Comparison of ENCODE assay signal across 19 cellular contexts in genomic region chr20:37145014-37145413, GRCh38. TPM values are rescaled to one million over a fixed set of nuclear protein-coding genes. Genes with fewer than 3 reads are reported as not detected.
DNase-seq lines count a peak whose midpoint lies in the region; ATAC-seq, FAIRE-seq and TF ChIP-seq lines count a peak whose summit lies in the region.
"Had no signal": no experiment of that assay in that cellular context is flagged by ENCODE, and none has a peak within 500 bp of the region (broad histone marks: within the 10 kb centered on the region; RNA-seq: fewer than 3 reads in every experiment).

No MANE protein-coding gene starts in this region.

- no peaks in the 10 kb centered on the region for H3K79me2 ChIP-seq in HepG2 (ENCODE audit: insufficient read depth, low read length)
- H3K79me2 ChIP-seq in OCI-LY7 (ENCODE audit: insufficient read depth, low read depth, low read length): no peaks in the 10 kb centered on the region

- TF ChIP-seq EP300 in HepG2 (IDR thresholded peaks at IDR 0.05; ENCODE audit: low read depth in 2 of 2, low read length in 2 of 2) (no peak), HepG2 (CRISPR knock-in tag; IDR thresholded peaks at IDR 0.05; ENCODE audit: borderline replicate concordance) (no peak)

- H3K27ac ChIP-seq in HepG2 (ENCODE audit: extremely low read length, insufficient read depth, low read length) (no peak overlapping the region), right lobe of liver (no peak overlapping the region), RWPE2 (ENCODE audit: poor library complexity, severe bottlenecking) (no peak overlapping the region), upper lobe of right lung (no peak overlapping the region), OCI-LY7 (ENCODE audit: low read depth, low read length, poor library complexity, severe bottlenecking) (no peak overlapping the region)
- H3K27ac ChIP-seq: A549 had no signal

- 77% methylated on average over 7 of the region's 7 CpGs for WGBS in HepG2 (ENCODE audit: low lambda C conversion rate)
- WGBS in right lobe of liver (ENCODE audit: insufficient coverage, low coverage, low lambda C conversion rate, missing lambda C conversion rate): 75% methylated on average over 6 of the region's 7 CpGs

- in situ Hi-C loops in HepG2 (cut with HindIII; ENCODE audit: extremely low pct_ligation_motif_present, low pct_unique_long_range_greater_than_20kb): no loop called here

- POLR2A ChIA-PET in HepG2 (lab: Yijun Ruan, JAX) (no interaction called here), OCI-LY7 (lab: Charles Lee) (interaction anchor here (0.6 to 1.1 kb wide), 4 partner anchors 9 to 328 kb away, joined by 3 to 6 read pairs (median 3); no protein-coding TSS in a partner anchor)

- H3K9me3 ChIP-seq in HepG2 (ENCODE audit: low read length) (no peaks in the 10 kb centered on the region), right lobe of liver (no peaks in the 10 kb centered on the region), RWPE2 (ENCODE audit: severe bottlenecking) (no peaks in the 10 kb centered on the region), upper lobe of right lung (no peaks in the 10 kb centered on the region), OCI-LY7 (ENCODE audit: low read length) (no peaks in the 10 kb centered on the region)
- H3K9me3 ChIP-seq: A549, MG63, SK-N-SH had no signal

- TF ChIP-seq POLR2A in HepG2 (IDR thresholded peaks at IDR 0.05; ENCODE audit: insufficient read depth in 1 of 2, low read depth in 2 of 2, low read length in 2 of 2) (no peak), right lobe of liver (IDR thresholded peaks at IDR 0.05) (no peak)

- H3K4me3 ChIP-seq in HepG2 (replicated peaks in 1 of 3; ENCODE audit: insufficient read depth in 1 of 3, low read depth in 2 of 3, low read length in 3 of 3) (no peak overlapping the region), right lobe of liver (no peak overlapping the region), RWPE2 (ENCODE audit: severe bottlenecking) (no peak overlapping the region), fibroblast of pulmonary artery (replicated peaks; ENCODE audit: low read depth, low read length) (no peak overlapping the region), upper lobe of right lung (no peak overlapping the region), OCI-LY7 (ENCODE audit: low read depth, low read length, poor library complexity, severe bottlenecking) (no peak overlapping the region)
- H3K4me3 ChIP-seq: A549, MG63 had no signal

- H3K4me2 ChIP-seq in HepG2 (ENCODE audit: low read depth, low read length): no peak overlapping the region
- H3K4me2 ChIP-seq in OCI-LY7 (ENCODE audit: low read length): no peak overlapping the region
- H3K4me2 ChIP-seq: A549, SK-N-SH had no signal

- no peaks in the 10 kb centered on the region for H3K9me2 ChIP-seq in OCI-LY7 (ENCODE audit: insufficient read depth, low read length)
- H3K9me2 ChIP-seq: SK-N-SH had no signal

- intact Hi-C loops in HepG2 (cut with micrococcal nuclease; ENCODE audit: unreplicated experiment) (no loop called here), right lobe of liver (cut with DNase I) (no loop called here), upper lobe of right lung (cut with DNase I) (no loop called here), OCI-LY7 (cut with micrococcal nuclease; ENCODE audit: unreplicated experiment) (no loop called here)

- ATAC-seq in HepG2 (no peak), right lobe of liver (no peak), RWPE2 (ENCODE audit: low read depth) (0 out of 3 replicates have a peak, but pooled peaks have one; percentile 10), upper lobe of right lung (peak; percentile 45)
- ATAC-seq: A549, Panc1, Right ventricle myocardium inferior had no signal

- H3K27me3 ChIP-seq in HepG2 (ENCODE audit: control insufficient read depth in 1 of 2, insufficient read depth in 2 of 2, low read length in 2 of 2): no peaks in the 10 kb centered on the region
- no peaks in the 10 kb centered on the region for H3K27me3 ChIP-seq in right lobe of liver
- no peaks in the 10 kb centered on the region for H3K27me3 ChIP-seq in RWPE2 (ENCODE audit: insufficient read depth, poor library complexity, severe bottlenecking)
- no peaks in the 10 kb centered on the region for H3K27me3 ChIP-seq in upper lobe of right lung
- H3K27me3 ChIP-seq: MG63 had no signal

- H2AFZ ChIP-seq in HepG2 (ENCODE audit: low read length): no peak overlapping the region
- no peak overlapping the region for H2AFZ ChIP-seq in OCI-LY7 (ENCODE audit: low read length)

- H3K9ac ChIP-seq in HepG2 (ENCODE audit: insufficient read depth, low read depth, low read length): no peak overlapping the region
- H3K9ac ChIP-seq: SK-N-SH had no signal

- TF ChIP-seq RAD21 in HepG2 (CRISPR knock-in tag; IDR thresholded peaks at IDR 0.05): no peak

- H4K20me1 ChIP-seq in HepG2 (ENCODE audit: insufficient read depth, low read length) (no peaks in the 10 kb centered on the region), OCI-LY7 (ENCODE audit: insufficient read depth, low read length) (no peaks in the 10 kb centered on the region)

- no peak for FAIRE-seq in HepG2 (lab: Jason Lieb, UNC)
- FAIRE-seq: A549, H1 had no signal

- no peak for TF ChIP-seq CTCF in HepG2 (CRISPR knock-in tag; IDR thresholded peaks at IDR 0.05)
- TF ChIP-seq CTCF in right lobe of liver (IDR thresholded peaks at IDR 0.05): no peak
- no peak for TF ChIP-seq CTCF in RWPE2 (IDR thresholded peaks at IDR 0.05; ENCODE audit: poor library complexity, severe bottlenecking)
- no peak for TF ChIP-seq CTCF in fibroblast of pulmonary artery (IDR thresholded peaks at IDR 0.05; ENCODE audit: low read length, missing control alignments)
- no peak for TF ChIP-seq CTCF in upper lobe of right lung (IDR thresholded peaks at IDR 0.05)
- no peak for TF ChIP-seq CTCF in OCI-LY7 (conservative IDR thresholded peaks at IDR 0.05; ENCODE audit: low read length)

- H3K36me3 ChIP-seq in HepG2 (replicated peaks in 1 of 2; ENCODE audit: control insufficient read depth in 1 of 2, insufficient read depth in 2 of 2, low read length in 2 of 2) (no peaks in the 10 kb centered on the region), right lobe of liver (no peaks in the 10 kb centered on the region), RWPE2 (ENCODE audit: low read depth) (no peaks in the 10 kb centered on the region), upper lobe of right lung (no peaks in the 10 kb centered on the region), OCI-LY7 (ENCODE audit: insufficient read depth, low read length) (no peaks in the 10 kb centered on the region)
- H3K36me3 ChIP-seq: MG63 had no signal

- BruUV-seq in HepG2 (replicated peaks; lab: Mats Ljungman, UMichigan): no TSS peak
- no TSS peak for BruUV-seq in OCI-LY7 (replicated peaks; lab: Mats Ljungman, UMichigan)

- H3K4me1 ChIP-seq in HepG2 (ENCODE audit: insufficient read depth, low read length) (no peaks in the 10 kb centered on the region; the same call in 1 of the 2 replicates), right lobe of liver (no peaks in the 10 kb centered on the region), RWPE2 (ENCODE audit: insufficient read depth, poor library complexity, severe bottlenecking) (no peaks in the 10 kb centered on the region), upper lobe of right lung (no peaks in the 10 kb centered on the region), OCI-LY7 (ENCODE audit: insufficient read depth, low read length, poor library complexity, severe bottlenecking) (no peaks in the 10 kb centered on the region)
- H3K4me1 ChIP-seq: A549 had no signal

- CTCF ChIA-PET in HepG2 (lab: Yijun Ruan, JAX; ENCODE audit: low intra/inter-chr PET ratio, low total read pairs) (no interaction called here), OCI-LY7 (lab: Charles Lee; ENCODE audit: unreplicated experiment) (no interaction called here)

- no peak for DNase-seq in HepG2 (ENCODE audit: low spot score)
- no peak for DNase-seq in right lobe of liver
- DNase-seq in RWPE2 (ENCODE audit: low spot score): no peak
- peak; percentile 17 for DNase-seq in fibroblast of pulmonary artery (ENCODE audit: low read depth)
- no peak for DNase-seq in upper lobe of right lung
- no peak for DNase-seq in activated T-cell treated with anti-CD3 and anti-CD28 coated beads, Interleukin-2, amount 50 U/mL, for 1 hour
- DNase-seq in OCI-LY7 (ENCODE audit: low spot score): no peak
- no peak for DNase-seq in GF-D8 (lab: John Stamatoyannopoulos, UW)
- DNase-seq: DMS153; MG63; NCI-H1417 treated with DMSO at 0.1 percent for 48 hours; NCI-H1930; NCI-H526 treated with DMSO at 0.1 percent for 48 hours; NK-92 treated with Interleukin-12 subunit alpha and Interleukin-12 subunit beta, amount 100 ng/mL, for 24 hours; SK-N-SH had no signal

RNA-seq across cellular contexts. Expression of gene RPN2, which starts 34.1 kb away (rescaled TPM):
- total RNA-seq in HepG2 (2016; rRNA removed; fragmentation: Illumina TruSeq; extraction: Trizol): 284 and 587 TPM in 2 replicates
- 65.3 and 71.8 TPM in 2 replicates for total RNA-seq in HepG2 (2016; cell fraction: cytosol; rRNA removed; fragmentation: Illumina TruSeq; extraction: Trizol; ENCODE audit: low read depth)
- 271 and 578 TPM in 2 replicates for total RNA-seq in HepG2 (2016; cell fraction: insoluble cytoplasmic fraction; rRNA removed; fragmentation: Illumina TruSeq; extraction: Trizol)
- total RNA-seq in HepG2 (2016; cell fraction: membrane; rRNA removed; fragmentation: Illumina TruSeq; extraction: Trizol): 95.8 and 99.1 TPM in 2 replicates
- total RNA-seq in HepG2 (2016; cell fraction: nucleus; rRNA removed; fragmentation: Illumina TruSeq; extraction: Trizol): 514 and 600 TPM in 2 replicates
- polyA plus RNA-seq in HepG2 (2011; rRNA removed): 1,560 and 1,818 TPM in 2 replicates
- polyA plus RNA-seq in HepG2 (2011; cell fraction: cytosol; rRNA removed): 1,385 TPM in 2 replicates
- polyA plus RNA-seq in HepG2 (2011; cell fraction: nucleus; rRNA removed): 528 and 556 TPM in 2 replicates
- 566 and 592 TPM in 2 replicates for polyA plus RNA-seq in HepG2 (2012)
- polyA plus RNA-seq in HepG2 (2016; cell fraction: cytosol; fragmentation: Illumina TruSeq; extraction: Trizol; ENCODE audit: low read depth): 52.7 and 53.5 TPM in 2 replicates
- polyA plus RNA-seq in HepG2 (2016; cell fraction: insoluble cytoplasmic fraction; fragmentation: Illumina TruSeq; extraction: Trizol; ENCODE audit: low read depth): 324 and 345 TPM in 2 replicates
- 79.9 and 84.4 TPM in 2 replicates for polyA plus RNA-seq in HepG2 (2016; cell fraction: membrane; fragmentation: Illumina TruSeq; extraction: Trizol; ENCODE audit: low read depth)
- 808 and 883 TPM in 2 replicates for polyA plus RNA-seq in HepG2 (2016; cell fraction: nucleus; fragmentation: Illumina TruSeq; extraction: Trizol; ENCODE audit: insufficient read depth, low read depth)
- polyA minus RNA-seq in HepG2 (2011; rRNA and poly(A)+ RNA removed; ENCODE audit: low replicate concordance): 817 and 1,556 TPM in 2 replicates
- polyA minus RNA-seq in HepG2 (2011; cell fraction: cytosol; rRNA and poly(A)+ RNA removed): 735 and 849 TPM in 2 replicates
- polyA minus RNA-seq in HepG2 (2011; cell fraction: nucleus; rRNA and poly(A)+ RNA removed): 241 and 296 TPM in 2 replicates
- total RNA-seq in right lobe of liver: 100 to 1,000 TPM in 5 of 6 experiments, 10 to 100 TPM in 1; 91.7 to 188 (median 148) TPM
- 185 TPM for total RNA-seq in upper lobe of right lung
- total RNA-seq in OCI-LY7 (2014; rRNA removed; shearing (Covaris generic)): 89.5 and 110 TPM in 2 replicates
- total RNA-seq in OCI-LY7 (2022): 130 and 138 TPM in 2 replicates

RNA-seq across cellular contexts. Expression of gene MROH8, which starts 34.3 kb away (rescaled TPM):
- total RNA-seq in HepG2 (2016; rRNA removed; fragmentation: Illumina TruSeq; extraction: Trizol): 5.5 and 6.1 TPM in 2 replicates
- total RNA-seq in HepG2 (2016; cell fraction: cytosol; rRNA removed; fragmentation: Illumina TruSeq; extraction: Trizol; ENCODE audit: low read depth): 3.0 TPM in 2 replicates
- 5.5 TPM in 2 replicates for total RNA-seq in HepG2 (2016; cell fraction: insoluble cytoplasmic fraction; rRNA removed; fragmentation: Illumina TruSeq; extraction: Trizol)
- 3.6 and 4.2 TPM in 2 replicates for total RNA-seq in HepG2 (2016; cell fraction: membrane; rRNA removed; fragmentation: Illumina TruSeq; extraction: Trizol)
- 5.8 and 6.6 TPM in 2 replicates for total RNA-seq in HepG2 (2016; cell fraction: nucleus; rRNA removed; fragmentation: Illumina TruSeq; extraction: Trizol)
- 2.6 and 3.1 TPM in 2 replicates for polyA plus RNA-seq in HepG2 (2011; rRNA removed)
- polyA plus RNA-seq in HepG2 (2011; cell fraction: cytosol; rRNA removed): 2.7 and 3.2 TPM in 2 replicates
- polyA plus RNA-seq in HepG2 (2011; cell fraction: nucleus; rRNA removed): 4.4 and 5.1 TPM in 2 replicates
- polyA plus RNA-seq in HepG2 (2012): 4.1 and 4.8 TPM in 2 replicates
- 1.9 and 2.2 TPM in 2 replicates for polyA plus RNA-seq in HepG2 (2016; cell fraction: cytosol; fragmentation: Illumina TruSeq; extraction: Trizol; ENCODE audit: low read depth)
- polyA plus RNA-seq in HepG2 (2016; cell fraction: insoluble cytoplasmic fraction; fragmentation: Illumina TruSeq; extraction: Trizol; ENCODE audit: low read depth): 5.6 and 6.7 TPM in 2 replicates
- 3.7 and 4.5 TPM in 2 replicates for polyA plus RNA-seq in HepG2 (2016; cell fraction: membrane; fragmentation: Illumina TruSeq; extraction: Trizol; ENCODE audit: low read depth)
- polyA plus RNA-seq in HepG2 (2016; cell fraction: nucleus; fragmentation: Illumina TruSeq; extraction: Trizol; ENCODE audit: insufficient read depth, low read depth): 5.9 and 6.7 TPM in 2 replicates
- polyA minus RNA-seq in HepG2 (2011; rRNA and poly(A)+ RNA removed; ENCODE audit: low replicate concordance): 0.77 and 2.5 TPM in 2 replicates
- polyA minus RNA-seq in HepG2 (2011; cell fraction: cytosol; rRNA and poly(A)+ RNA removed): 0.62 and 1.6 TPM in 2 replicates
- polyA minus RNA-seq in HepG2 (2011; cell fraction: nucleus; rRNA and poly(A)+ RNA removed): 7.2 and 10.6 TPM in 2 replicates
- 1 to 10 TPM; 1.1 to 5.2 (median 2.2) TPM for total RNA-seq in right lobe of liver
- 1.5 TPM for total RNA-seq in upper lobe of right lung
- 1.3 and 2.7 TPM in 2 replicates for total RNA-seq in OCI-LY7 (2014; rRNA removed; shearing (Covaris generic))
- total RNA-seq in OCI-LY7 (2022): 3.9 and 5.7 TPM in 2 replicates

RNA-seq across cellular contexts. Expression of gene RBL1, which starts 49.2 kb away (rescaled TPM):
- total RNA-seq in HepG2 (2016; rRNA removed; fragmentation: Illumina TruSeq; extraction: Trizol) (25.9 and 27.5 TPM in 2 replicates), right lobe of liver (1 to 10 TPM; 1.8 to 3.9 (median 2.2) TPM), upper lobe of right lung (5.7 TPM), OCI-LY7 (2022) (41.5 and 54.3 TPM in 2 replicates)
- total RNA-seq in HepG2 (2016; cell fraction: cytosol; rRNA removed; fragmentation: Illumina TruSeq; extraction: Trizol; ENCODE audit: low read depth): 42.0 and 44.0 TPM in 2 replicates
- total RNA-seq in HepG2 (2016; cell fraction: insoluble cytoplasmic fraction; rRNA removed; fragmentation: Illumina TruSeq; extraction: Trizol): 24.2 and 27.7 TPM in 2 replicates
- total RNA-seq in HepG2 (2016; cell fraction: membrane; rRNA removed; fragmentation: Illumina TruSeq; extraction: Trizol): 15.8 and 18.1 TPM in 2 replicates
- 32.1 and 40.4 TPM in 2 replicates for total RNA-seq in HepG2 (2016; cell fraction: nucleus; rRNA removed; fragmentation: Illumina TruSeq; extraction: Trizol)
- polyA plus RNA-seq in HepG2 (2011; rRNA removed): 4.4 and 6.0 TPM in 2 replicates
- 2.9 and 3.4 TPM in 2 replicates for polyA plus RNA-seq in HepG2 (2011; cell fraction: cytosol; rRNA removed)
- polyA plus RNA-seq in HepG2 (2011; cell fraction: nucleus; rRNA removed): 4.2 and 6.8 TPM in 2 replicates
- polyA plus RNA-seq in HepG2 (2012): 3.7 and 7.6 TPM in 2 replicates
- 0.89 TPM in 2 replicates for polyA plus RNA-seq in HepG2 (2016; cell fraction: cytosol; fragmentation: Illumina TruSeq; extraction: Trizol; ENCODE audit: low read depth)
- polyA plus RNA-seq in HepG2 (2016; cell fraction: insoluble cytoplasmic fraction; fragmentation: Illumina TruSeq; extraction: Trizol; ENCODE audit: low read depth): 14.5 and 15.0 TPM in 2 replicates
- polyA plus RNA-seq in HepG2 (2016; cell fraction: membrane; fragmentation: Illumina TruSeq; extraction: Trizol; ENCODE audit: low read depth): 2.6 and 2.7 TPM in 2 replicates
- 18.1 and 20.7 TPM in 2 replicates for polyA plus RNA-seq in HepG2 (2016; cell fraction: nucleus; fragmentation: Illumina TruSeq; extraction: Trizol; ENCODE audit: insufficient read depth, low read depth)
- polyA minus RNA-seq in HepG2 (2011; rRNA and poly(A)+ RNA removed; ENCODE audit: low replicate concordance): 16.9 and 19.2 TPM in 2 replicates
- 10.9 and 13.3 TPM in 2 replicates for polyA minus RNA-seq in HepG2 (2011; cell fraction: cytosol; rRNA and poly(A)+ RNA removed)
- 27.9 and 29.1 TPM in 2 replicates for polyA minus RNA-seq in HepG2 (2011; cell fraction: nucleus; rRNA and poly(A)+ RNA removed)
- 48.9 and 63.0 TPM in 2 replicates for total RNA-seq in OCI-LY7 (2014; rRNA removed; shearing (Covaris generic))

Comparison
In these comparisons a context has a peak if more than half of its experiments do, and no peak if none do; other contexts are left out.
1. ATAC-seq: peak in RWPE2 (single experiment) and upper lobe of right lung (single experiment); none in HepG2 (single experiment) and right lobe of liver (0 of 4).